Comparison of ENCODE assay signal across 10 cellular contexts in genomic region chr1:163230827-163231226, GRCh38.
"Had no signal": no experiment of that assay in that cellular context is flagged by ENCODE, and none has a peak within 500 bp of the region (broad histone marks: within the 10 kb centered on the region; RNA-seq: fewer than 3 reads in every experiment).

No MANE protein-coding gene starts in this region.

- H3K27ac ChIP-seq: ovary, tibial nerve had no signal

- H3K27me3 ChIP-seq: ovary, tibial nerve had no signal

- H3K36me3 Mint-ChIP-seq: stimulated activated effector memory CD8-positive, alpha-beta T cell treated with anti-CD3 and anti-CD28 coated beads, Interleukin-12 subunit alpha, Interleukin-12 subunit beta, amount 100 ng/mL, for 72 hours had no signal

- H3K4me3 ChIP-seq: ovary, tibial nerve had no signal

- H3K27me3 Mint-ChIP-seq: activated CD4-positive, alpha-beta memory T cell treated with anti-CD3 and anti-CD28 coated beads for 36 hours; activated naive CD8-positive, alpha-beta T cell treated with anti-CD3 and anti-CD28 coated beads, Interleukin-2, amount 10 ng/mL, durations not matched to agents 7 days and 5 days had no signal

- H3K9me3 Mint-ChIP-seq: activated CD4-positive, alpha-beta memory T cell treated with anti-CD3 and anti-CD28 coated beads for 36 hours; stimulated activated effector memory CD8-positive, alpha-beta T cell treated with anti-CD3 and anti-CD28 coated beads, Interleukin-12 subunit alpha, Interleukin-12 subunit beta, amount 100 ng/mL, for 72 hours had no signal

- H3K4me1 Mint-ChIP-seq: activated naive CD8-positive, alpha-beta T cell treated with anti-CD3 and anti-CD28 coated beads, Interleukin-2, amount 10 ng/mL, durations not matched to agents 7 days and 5 days; memory B cell; stimulated activated effector memory CD8-positive, alpha-beta T cell treated with anti-CD3 and anti-CD28 coated beads, Interleukin-12 subunit alpha, Interleukin-12 subunit beta, amount 100 ng/mL, for 72 hours had no signal

- H3K4me3 Mint-ChIP-seq: activated CD4-positive, alpha-beta memory T cell treated with anti-CD3 and anti-CD28 coated beads for 36 hours; activated naive CD8-positive, alpha-beta T cell treated with anti-CD3 and anti-CD28 coated beads, Interleukin-2, amount 10 ng/mL, durations not matched to agents 7 days and 5 days; memory B cell; stimulated activated effector memory CD8-positive, alpha-beta T cell treated with anti-CD3 and anti-CD28 coated beads, Interleukin-12 subunit alpha, Interleukin-12 subunit beta, amount 100 ng/mL, for 72 hours had no signal

- H3K36me3 ChIP-seq: ovary, tibial nerve had no signal

- ATAC-seq: stimulated activated effector memory CD8-positive, alpha-beta T cell treated with anti-CD3 and anti-CD28 coated beads, Interleukin-12 subunit alpha, Interleukin-12 subunit beta, amount 100 ng/mL, for 72 hours had no signal

- H3K9me3 ChIP-seq: ovary, tibial nerve had no signal

- H3K4me1 ChIP-seq: tibial nerve had no signal

- DNase-seq: activated CD4-positive, alpha-beta memory T cell treated with anti-CD3 and anti-CD28 coated beads for 36 hours; activated naive CD8-positive, alpha-beta T cell treated with anti-CD3 and anti-CD28 coated beads, Interleukin-2, amount 10 ng/mL, durations not matched to agents 7 days and 5 days; caudate nucleus; cortex of kidney; effector CD8-positive, alpha-beta T cell; head of caudate nucleus; ovary had no signal

- H3K27ac Mint-ChIP-seq: activated CD4-positive, alpha-beta memory T cell treated with anti-CD3 and anti-CD28 coated beads for 36 hours; activated naive CD8-positive, alpha-beta T cell treated with anti-CD3 and anti-CD28 coated beads, Interleukin-2, amount 10 ng/mL, durations not matched to agents 7 days and 5 days; memory B cell; stimulated activated effector memory CD8-positive, alpha-beta T cell treated with anti-CD3 and anti-CD28 coated beads, Interleukin-12 subunit alpha, Interleukin-12 subunit beta, amount 100 ng/mL, for 72 hours had no signal
